In the genomic region with DNA sequence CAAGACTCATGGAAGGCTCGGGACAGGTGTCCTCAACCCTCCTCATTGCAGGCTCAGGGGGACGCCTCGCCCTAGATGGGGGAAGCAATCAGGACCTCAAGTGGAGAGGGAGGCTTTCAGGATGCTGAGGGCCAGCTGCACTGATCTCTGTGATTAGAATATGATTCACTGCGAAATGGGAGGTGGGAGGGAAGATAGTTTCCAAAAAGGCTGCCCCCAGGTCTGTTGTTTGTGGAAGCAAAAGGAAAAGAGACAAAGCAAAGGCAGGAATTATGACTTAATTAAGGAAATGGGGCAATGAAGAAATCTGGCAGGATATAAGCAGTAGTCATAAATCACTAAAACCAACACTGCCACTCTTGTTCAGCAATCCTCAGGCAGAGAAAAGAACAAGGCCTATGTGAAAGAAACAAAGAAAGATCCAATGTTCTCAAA, we compare ENCODE assay signal across 14 cellular contexts.
A peak's percentile ranks its signal among the peaks of the same experiment; 100 is the strongest.
DNase-seq lines count a peak whose midpoint lies in the region; TF ChIP-seq lines count a peak whose summit lies in the region.
"Had no signal": no experiment of that assay in that cellular context is flagged by ENCODE, and none has a peak within 500 bp of the region (broad histone marks: within the 10 kb centered on the region; RNA-seq: fewer than 3 reads in every experiment).

No MANE protein-coding gene starts in this region.

- H3K4me1 Mint-ChIP-seq in neural progenitor cell, result peaks cover 7% of the 10 kb centered on the region

- H3K27me3 ChIP-seq in neural progenitor cell, result no peaks in the 10 kb centered on the region
- H3K27me3 ChIP-seq: dorsolateral prefrontal cortex, suprapubic skin had no signal

- no peaks in the 10 kb centered on the region for H3K27me3 Mint-ChIP-seq in neural progenitor cell (ENCODE audit: insufficient read depth, low read depth)

- peak overlapping the region; percentile 78 for H3K27ac Mint-ChIP-seq in neural progenitor cell

- H3F3A ChIP-seq in neural progenitor cell (ENCODE audit: low read depth), result no peaks in the 10 kb centered on the region

- H2AFZ ChIP-seq in neural progenitor cell (replicated peaks), result no peak overlapping the region

- no peak overlapping the region for H3K27ac ChIP-seq in neural progenitor cell
- H3K27ac ChIP-seq: neutrophil, suprapubic skin had no signal

- no peak for TF ChIP-seq CTCF in neural progenitor cell (IDR thresholded peaks at IDR 0.05)

- POLR2A ChIA-PET in HEK293T (lab: Yijun Ruan, JAX), result no interaction called here

- H3K9me3 Mint-ChIP-seq in neural progenitor cell, result no peaks in the 10 kb centered on the region

- no peaks in the 10 kb centered on the region for H3K79me2 ChIP-seq in neural progenitor cell (ENCODE audit: low read depth)

- DNase-seq in HEK293T (ENCODE audit: extremely low spot score) (no peak), NCI-H446 treated with DMSO at 0.1 percent for 48 hours (lab: John Stamatoyannopoulos, UW) (peak; percentile 96), dermis blood vessel endothelial cell (peak; percentile 76), neural progenitor cell (ENCODE audit: low spot score) (no peak), dedifferentiated amniotic fluid mesenchymal stem cell (ENCODE audit: extremely low spot score) (no peak), NCI-H1694 treated with DMSO at 0.1 percent for 48 hours (lab: John Stamatoyannopoulos, UW) (no peak)
- DNase-seq in activated CD4-positive, CD25-positive, alpha-beta regulatory T cell treated with anti-CD3 and anti-CD28 coated beads, Interleukin-2, amount 50 U/mL, for 72 hours, result no peak
- DNase-seq: activated T-cell treated with anti-CD3 and anti-CD28 coated beads, Interleukin-2, amount 50 U/mL, for 1 hour; amygdala; dorsolateral prefrontal cortex; Karpas-422; SIG-M5 had no signal

- H3K4me2 ChIP-seq in neural progenitor cell, result no peak overlapping the region

- no peaks in the 10 kb centered on the region for H3K4me1 ChIP-seq in neural progenitor cell

- H3K4me3 ChIP-seq in neural progenitor cell, result no peak overlapping the region
- H3K4me3 ChIP-seq: dorsolateral prefrontal cortex, suprapubic skin had no signal

- no peak overlapping the region for H3K9ac ChIP-seq in neural progenitor cell

- CTCF ChIA-PET in HEK293T (lab: Yijun Ruan, JAX), result no interaction called here

- no peak overlapping the region for H3K4me3 Mint-ChIP-seq in neural progenitor cell

- H3K36me3 ChIP-seq in neural progenitor cell, result no peaks in the 10 kb centered on the region
- H3K36me3 ChIP-seq: neutrophil, suprapubic skin had no signal

- no peaks in the 10 kb centered on the region for H3K9me3 ChIP-seq in neural progenitor cell (ENCODE audit: low read depth)
- H3K9me3 ChIP-seq: neutrophil, suprapubic skin had no signal

- no peaks in the 10 kb centered on the region for H4K20me1 ChIP-seq in neural progenitor cell (ENCODE audit: low read depth)

- H3K36me3 Mint-ChIP-seq in neural progenitor cell, result no peaks in the 10 kb centered on the region

TF ChIP-seq in HEK293T, 16 proteins besides CTCF, POLR2A, EP300 and RAD21:
- no peak for TF ChIP-seq L3MBTL2 (conservative IDR thresholded peaks at IDR 0.05)
- TF ChIP-seq, protein P1, sequence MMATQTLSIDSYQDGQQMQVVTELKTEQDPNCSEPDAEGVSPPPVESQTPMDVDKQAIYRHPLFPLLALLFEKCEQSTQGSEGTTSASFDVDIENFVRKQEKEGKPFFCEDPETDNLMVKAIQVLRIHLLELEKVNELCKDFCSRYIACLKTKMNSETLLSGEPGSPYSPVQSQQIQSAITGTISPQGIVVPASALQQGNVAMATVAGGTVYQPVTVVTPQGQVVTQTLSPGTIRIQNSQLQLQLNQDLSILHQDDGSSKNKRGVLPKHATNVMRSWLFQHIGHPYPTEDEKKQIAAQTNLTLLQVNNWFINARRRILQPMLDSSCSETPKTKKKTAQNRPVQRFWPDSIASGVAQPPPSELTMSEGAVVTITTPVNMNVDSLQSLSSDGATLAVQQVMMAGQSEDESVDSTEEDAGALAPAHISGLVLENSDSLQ (IDR thresholded peaks at IDR 0.05), result peak; percentile 45; the same call in 1 of the 2 replicates
- TF ChIP-seq SP1 (IDR thresholded peaks at IDR 0.05), result no peak
- TF ChIP-seq FOXA1 (IDR thresholded peaks at IDR 0.05), result no peak
- no peak for TF ChIP-seq HDGF (IDR thresholded peaks at IDR 0.05; ENCODE audit: borderline replicate concordance)

Comparison
In these comparisons a context has a peak if more than half of its experiments do, and no peak if none do; other contexts are left out.
1. DNase-seq: peak in NCI-H446 treated with DMSO at 0.1 percent for 48 hours (single experiment) and dermis blood vessel endothelial cell (single experiment); none in HEK293T (single experiment), neural progenitor cell (single experiment), dedifferentiated amniotic fluid mesenchymal stem cell (single experiment), activated CD4-positive, CD25-positive, alpha-beta regulatory T cell treated with anti-CD3 and anti-CD28 coated beads, Interleukin-2, amount 50 U/mL, for 72 hours (single experiment) and NCI-H1694 treated with DMSO at 0.1 percent for 48 hours (single experiment).